In the genomic region with DNA sequence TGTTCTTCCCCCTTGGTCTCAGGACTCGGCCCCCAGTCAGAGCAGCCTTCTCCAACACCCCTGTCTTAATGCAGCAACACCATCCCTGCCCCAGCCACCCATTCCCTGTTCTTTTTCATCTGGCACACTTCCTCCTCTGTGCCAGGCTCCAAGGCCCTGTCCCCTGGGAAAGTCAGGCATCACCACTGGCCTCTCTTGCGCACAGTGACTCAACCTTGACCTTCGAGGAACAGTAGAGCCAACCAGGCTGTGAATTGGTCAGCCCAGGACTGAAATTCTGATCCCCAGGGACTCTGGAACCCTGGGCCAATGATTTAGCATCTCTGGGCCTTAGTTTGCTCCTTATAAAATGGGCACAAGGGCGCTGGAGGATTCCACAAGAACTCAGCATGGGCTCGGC, we compare ENCODE assay signal across 12 cellular contexts. TPM values are rescaled to one million over a fixed set of nuclear protein-coding genes. Genes with fewer than 3 reads are reported as not detected.
DNase-seq lines count a peak whose midpoint lies in the region; TF ChIP-seq lines count a peak whose summit lies in the region.
"Had no signal": no experiment of that assay in that cellular context is flagged by ENCODE, and none has a peak within 500 bp of the region (broad histone marks: within the 10 kb centered on the region; RNA-seq: fewer than 3 reads in every experiment).

No MANE protein-coding gene starts in this region.

- 95% methylated on average over 5 of the region's 5 CpGs for WGBS in thymus

- H3K4me3 ChIP-seq in thymus (ENCODE audit: low read length) (no peak overlapping the region), colonic mucosa (no peak overlapping the region)
- H3K4me3 ChIP-seq: SK-N-MC, testis had no signal

- H3K4me3 Mint-ChIP-seq in activated naive CD4-positive, alpha-beta T cell treated with anti-CD3 and anti-CD28 coated beads for 36 hours = no peak overlapping the region
- peak overlapping the region; percentile 64 for H3K4me3 Mint-ChIP-seq in activated T-helper 1 cell treated with anti-CD3 and anti-CD28 coated beads, Interleukin-12 subunit alpha, Interleukin-12 subunit beta, Interleukin-2, Interleukin-4 antibody, amounts not matched to agents 30 ng/mL and 10 ng/mL and 1 ng/mL, durations not matched to agents 14 hours and 24 hours and 36 hours

- CTCF ChIA-PET in activated naive CD4-positive, alpha-beta T cell treated with anti-CD3 and anti-CD28 coated beads for 36 hours (lab: Charles Lee) = interaction anchor here (1.0 to 1.4 kb wide), 3 partner anchors 16 to 110 kb away, joined by 3 to 4 read pairs (median 3); no protein-coding TSS in a partner anchor

- no peak overlapping the region for H3K9ac ChIP-seq in colonic mucosa (ENCODE audit: low read depth in 2 of 2, low read length in 2 of 2)

- peaks cover 16% of the 10 kb centered on the region for H3K4me1 ChIP-seq in thymus (ENCODE audit: control insufficient read depth, insufficient read depth, low read length)
- peaks cover 35% of the 10 kb centered on the region for H3K4me1 ChIP-seq in colonic mucosa

- H3K36me3 ChIP-seq in thymus (ENCODE audit: control insufficient read depth, insufficient read depth) (no peaks in the 10 kb centered on the region), colonic mucosa (no peaks in the 10 kb centered on the region)

- H3K27me3 Mint-ChIP-seq in activated naive CD4-positive, alpha-beta T cell treated with anti-CD3 and anti-CD28 coated beads for 36 hours (ENCODE audit: low read depth) = no peaks in the 10 kb centered on the region
- no peaks in the 10 kb centered on the region for H3K27me3 Mint-ChIP-seq in activated T-helper 1 cell treated with anti-CD3 and anti-CD28 coated beads, Interleukin-12 subunit alpha, Interleukin-12 subunit beta, Interleukin-2, Interleukin-4 antibody, amounts not matched to agents 30 ng/mL and 10 ng/mL and 1 ng/mL, durations not matched to agents 14 hours and 24 hours and 36 hours (ENCODE audit: insufficient read depth)

- TF ChIP-seq CTCF in colonic mucosa (IDR thresholded peaks at IDR 0.05) = no peak

- H3K27ac ChIP-seq in layer of hippocampus (ENCODE audit: low read depth, low read length) (peak overlapping the region; percentile 100), thymus (ENCODE audit: low read depth) (peak overlapping the region; percentile 82), colonic mucosa (no peak overlapping the region)
- H3K27ac ChIP-seq: SK-N-MC, testis had no signal

- no peaks in the 10 kb centered on the region for H3K9me3 Mint-ChIP-seq in activated naive CD4-positive, alpha-beta T cell treated with anti-CD3 and anti-CD28 coated beads for 36 hours
- no peaks in the 10 kb centered on the region for H3K9me3 Mint-ChIP-seq in activated T-helper 1 cell treated with anti-CD3 and anti-CD28 coated beads, Interleukin-12 subunit alpha, Interleukin-12 subunit beta, Interleukin-2, Interleukin-4 antibody, amounts not matched to agents 30 ng/mL and 10 ng/mL and 1 ng/mL, durations not matched to agents 14 hours and 24 hours and 36 hours

- DNase-seq in activated naive CD4-positive, alpha-beta T cell treated with anti-CD3 and anti-CD28 coated beads for 36 hours = no peak
- no peak for DNase-seq in activated naive CD4-positive, alpha-beta T cell treated with anti-CD3 and anti-CD28 coated beads, Interleukin-2, amount 50 U/mL, for 16 hours
- no peak for DNase-seq in activated T-helper 1 cell treated with anti-CD3 and anti-CD28 coated beads, Interleukin-12 subunit alpha, Interleukin-12 subunit beta, Interleukin-2, Interleukin-4 antibody, amounts not matched to agents 30 ng/mL and 10 ng/mL and 1 ng/mL, durations not matched to agents 14 hours and 24 hours and 36 hours (ENCODE audit: low spot score)
- no peak for DNase-seq in DMS 273 (lab: John Stamatoyannopoulos, UW; ENCODE audit: unreplicated experiment)
- no peak for DNase-seq in colonic mucosa
- DNase-seq in islet precursor cell = no peak
- DNase-seq: cortex of kidney, NCI-H526 treated with DMSO at 0.1 percent for 48 hours, testis had no signal

- peak overlapping the region; percentile 96 for H3K27ac Mint-ChIP-seq in activated naive CD4-positive, alpha-beta T cell treated with anti-CD3 and anti-CD28 coated beads for 36 hours
- H3K27ac Mint-ChIP-seq in activated T-helper 1 cell treated with anti-CD3 and anti-CD28 coated beads, Interleukin-12 subunit alpha, Interleukin-12 subunit beta, Interleukin-2, Interleukin-4 antibody, amounts not matched to agents 30 ng/mL and 10 ng/mL and 1 ng/mL, durations not matched to agents 14 hours and 24 hours and 36 hours = peak overlapping the region; percentile 100

- peaks cover 73% of the 10 kb centered on the region for H3K4me1 Mint-ChIP-seq in activated naive CD4-positive, alpha-beta T cell treated with anti-CD3 and anti-CD28 coated beads for 36 hours (ENCODE audit: low read depth)
- H3K4me1 Mint-ChIP-seq in activated T-helper 1 cell treated with anti-CD3 and anti-CD28 coated beads, Interleukin-12 subunit alpha, Interleukin-12 subunit beta, Interleukin-2, Interleukin-4 antibody, amounts not matched to agents 30 ng/mL and 10 ng/mL and 1 ng/mL, durations not matched to agents 14 hours and 24 hours and 36 hours (ENCODE audit: low read depth) = peaks cover 64% of the 10 kb centered on the region

- no peaks in the 10 kb centered on the region for H3K27me3 ChIP-seq in layer of hippocampus (ENCODE audit: control insufficient read depth, insufficient read depth, low read length)
- H3K27me3 ChIP-seq in thymus (ENCODE audit: control insufficient read depth, insufficient read depth) = no peaks in the 10 kb centered on the region
- H3K27me3 ChIP-seq in colonic mucosa = no peaks in the 10 kb centered on the region
- H3K27me3 ChIP-seq: testis had no signal

- intact Hi-C loops in activated naive CD4-positive, alpha-beta T cell treated with anti-CD3 and anti-CD28 coated beads for 36 hours (cut with micrococcal nuclease) = loop anchor here (5.0 kb wide), 2 partner anchors 241 to 1864 kb away; no protein-coding TSS in a partner anchor
- intact Hi-C loops in activated T-helper 1 cell treated with anti-CD3 and anti-CD28 coated beads, Interleukin-12 subunit alpha, Interleukin-12 subunit beta, Interleukin-2, Interleukin-4 antibody, amounts not matched to agents 30 ng/mL and 10 ng/mL and 1 ng/mL, durations not matched to agents 14 hours and 24 hours and 36 hours (cut with micrococcal nuclease) = no loop called here
- intact Hi-C loops in colonic mucosa (cut with DNase I) = no loop called here

- H3K36me3 Mint-ChIP-seq in activated naive CD4-positive, alpha-beta T cell treated with anti-CD3 and anti-CD28 coated beads for 36 hours (ENCODE audit: low read depth) = peaks cover 3% of the 10 kb centered on the region
- peaks cover 16% of the 10 kb centered on the region for H3K36me3 Mint-ChIP-seq in activated T-helper 1 cell treated with anti-CD3 and anti-CD28 coated beads, Interleukin-12 subunit alpha, Interleukin-12 subunit beta, Interleukin-2, Interleukin-4 antibody, amounts not matched to agents 30 ng/mL and 10 ng/mL and 1 ng/mL, durations not matched to agents 14 hours and 24 hours and 36 hours (ENCODE audit: low read depth)

- H3K9me3 ChIP-seq in thymus (ENCODE audit: control insufficient read depth) = no peaks in the 10 kb centered on the region
- no peaks in the 10 kb centered on the region for H3K9me3 ChIP-seq in colonic mucosa
- H3K9me3 ChIP-seq: testis had no signal

RNA-seq across cellular contexts. Expression of a gene that starts 10.5 kb away (rescaled TPM):
- 10 to 100 TPM; 29.5 to 32.5 TPM for total RNA-seq in activated naive CD4-positive, alpha-beta T cell treated with anti-CD3 and anti-CD28 coated beads for 36 hours
- 88.7 and 94.4 TPM in 2 replicates for total RNA-seq in activated T-helper 1 cell treated with anti-CD3 and anti-CD28 coated beads, Interleukin-12 subunit alpha, Interleukin-12 subunit beta, Interleukin-2, Interleukin-4 antibody, amounts not matched to agents 30 ng/mL and 10 ng/mL and 1 ng/mL, durations not matched to agents 14 hours and 24 hours and 36 hours
- 42.1 TPM for polyA plus RNA-seq in thymus
- total RNA-seq in colonic mucosa = 10 to 100 TPM; 24.2 to 39.7 TPM

RNA-seq across cellular contexts. Expression of a gene that starts 32.2 kb away (rescaled TPM):
- total RNA-seq in activated naive CD4-positive, alpha-beta T cell treated with anti-CD3 and anti-CD28 coated beads for 36 hours = 1 to 10 TPM; 3.9 to 4.7 TPM
- total RNA-seq in activated T-helper 1 cell treated with anti-CD3 and anti-CD28 coated beads, Interleukin-12 subunit alpha, Interleukin-12 subunit beta, Interleukin-2, Interleukin-4 antibody, amounts not matched to agents 30 ng/mL and 10 ng/mL and 1 ng/mL, durations not matched to agents 14 hours and 24 hours and 36 hours = 8.6 and 9.4 TPM in 2 replicates
- polyA plus RNA-seq in thymus = 5.3 TPM
- 1 to 10 TPM; 4.6 to 4.8 TPM for total RNA-seq in colonic mucosa
